In genomic region chrX:22237479-22237878, GRCh38 we compare ENCODE assay signal across 33 cellular contexts. TPM values are rescaled to one million over a fixed set of nuclear protein-coding genes. Genes with fewer than 3 reads are reported as not detected.
"Had no signal": no experiment of that assay in that cellular context is flagged by ENCODE, and none has a peak within 500 bp of the region (broad histone marks: within the 10 kb centered on the region; RNA-seq: fewer than 3 reads in every experiment).

No MANE protein-coding gene starts in this region.

- H3K27ac ChIP-seq: epithelial cell of prostate, esophagus squamous epithelium, gastrocnemius medialis, hepatocyte, spleen, suprapubic skin, tibial artery, upper lobe of right lung, WERI-Rb-1 had no signal

- H3K27ac Mint-ChIP-seq: activated naive CD4-positive, alpha-beta T cell treated with anti-CD3 and anti-CD28 coated beads, Interleukin-2, amount 50 U/mL, for 24 hours; activated naive CD8-positive, alpha-beta T cell treated with anti-CD3 and anti-CD28 coated beads, Interleukin-2, amount 50 U/mL, for 24 hours; activated T-cell treated with anti-CD3 and anti-CD28 coated beads, Interleukin-2, amount 50 U/mL, for 24 hours; naive B cell; T-helper 1 cell treated with Interleukin-12 subunit alpha and Interleukin-12 subunit beta and Interleukin-4 antibody, amounts not matched to agents 30 μg/mL and 1 μg/mL, for 36 hours had no signal

- H3K4me3 ChIP-seq: esophagus squamous epithelium, gastrocnemius medialis, hepatocyte, spleen, suprapubic skin, tibial artery, upper lobe of right lung had no signal

- H3K27me3 ChIP-seq: esophagus squamous epithelium, gastrocnemius medialis, hepatocyte, suprapubic skin, tibial artery, upper lobe of right lung had no signal

- DNase-seq: activated CD4-positive, alpha-beta T cell treated with anti-CD3 and anti-CD28 coated beads for 48 hours; activated CD4-positive, alpha-beta T cell treated with anti-CD3 and anti-CD28 coated beads, Interleukin-2, amount 50 U/mL, for 48 hours; activated CD8-positive, alpha-beta memory T cell treated with anti-CD3 and anti-CD28 coated beads, Interleukin-2, amount 50 U/mL, for 4 hours; activated naive CD8-positive, alpha-beta T cell treated with anti-CD3 and anti-CD28 coated beads, Interleukin-2, amount 50 U/mL, for 24 hours; activated T-cell treated with anti-CD3 and anti-CD28 coated beads, Interleukin-2, amount 50 U/mL, for 24 hours; dermis blood vessel endothelial cell; effector CD4-positive, alpha-beta T cell; esophagus squamous epithelium; gastrocnemius medialis; glutamatergic neuron; left cardiac atrium; mammary epithelial cell; naive B cell; nucleus accumbens; right cardiac atrium; spleen; stimulated activated naive CD4-positive, alpha-beta T cell; T-helper 9 cell; tibial artery; upper lobe of right lung; WERI-Rb-1 had no signal

- H3K4me1 ChIP-seq: esophagus squamous epithelium, gastrocnemius medialis, spleen, suprapubic skin, tibial artery, upper lobe of right lung had no signal

- H3K36me3 ChIP-seq: esophagus squamous epithelium, gastrocnemius medialis, spleen, suprapubic skin, tibial artery, upper lobe of right lung, WERI-Rb-1 had no signal

- H3K79me2 ChIP-seq: hepatocyte had no signal

- ATAC-seq: activated CD4-positive, CD25-positive, alpha-beta regulatory T cell treated with anti-CD3 and anti-CD28 coated beads, Interleukin-2, amount 50 U/mL, for 24 hours; activated naive CD8-positive, alpha-beta T cell treated with anti-CD3 and anti-CD28 coated beads, Interleukin-2, amount 50 U/mL, for 24 hours; gastrocnemius medialis; left cardiac atrium; right cardiac atrium; upper lobe of right lung had no signal

- H3K9me3 ChIP-seq: esophagus squamous epithelium, gastrocnemius medialis, spleen, suprapubic skin, tibial artery, upper lobe of right lung had no signal

- H2AFZ ChIP-seq: hepatocyte had no signal

- H3K27me3 Mint-ChIP-seq: activated naive CD4-positive, alpha-beta T cell treated with anti-CD3 and anti-CD28 coated beads, Interleukin-2, amount 50 U/mL, for 24 hours; activated naive CD8-positive, alpha-beta T cell treated with anti-CD3 and anti-CD28 coated beads, Interleukin-2, amount 50 U/mL, for 24 hours had no signal

- H3K36me3 Mint-ChIP-seq: naive B cell had no signal

- H3K9me3 Mint-ChIP-seq: activated naive CD4-positive, alpha-beta T cell treated with anti-CD3 and anti-CD28 coated beads, Interleukin-2, amount 50 U/mL, for 24 hours; activated naive CD8-positive, alpha-beta T cell treated with anti-CD3 and anti-CD28 coated beads, Interleukin-2, amount 50 U/mL, for 24 hours; activated T-cell treated with anti-CD3 and anti-CD28 coated beads, Interleukin-2, amount 50 U/mL, for 24 hours; central memory CD8-positive, alpha-beta T cell had no signal

- H3K4me1 Mint-ChIP-seq: activated naive CD4-positive, alpha-beta T cell treated with anti-CD3 and anti-CD28 coated beads, Interleukin-2, amount 50 U/mL, for 24 hours; activated naive CD8-positive, alpha-beta T cell treated with anti-CD3 and anti-CD28 coated beads, Interleukin-2, amount 50 U/mL, for 24 hours; central memory CD8-positive, alpha-beta T cell; naive B cell; neural crest cell had no signal

- H3K4me2 ChIP-seq: hepatocyte had no signal

- H3K4me3 Mint-ChIP-seq: activated naive CD4-positive, alpha-beta T cell treated with anti-CD3 and anti-CD28 coated beads, Interleukin-2, amount 50 U/mL, for 24 hours; activated naive CD8-positive, alpha-beta T cell treated with anti-CD3 and anti-CD28 coated beads, Interleukin-2, amount 50 U/mL, for 24 hours; activated T-cell treated with anti-CD3 and anti-CD28 coated beads, Interleukin-2, amount 50 U/mL, for 24 hours; central memory CD8-positive, alpha-beta T cell; naive B cell; neural crest cell; T-helper 1 cell treated with Interleukin-12 subunit alpha and Interleukin-12 subunit beta and Interleukin-4 antibody, amounts not matched to agents 30 μg/mL and 1 μg/mL, for 36 hours had no signal

RNA-seq across cellular contexts. Expression of gene CBLL2, which starts 35.2 kb away (rescaled TPM):
- total RNA-seq: activated CD8-positive, alpha-beta memory T cell treated with anti-CD3 and anti-CD28 coated beads for 36 hours; bronchial epithelial cell; dermis blood vessel endothelial cell; esophagus squamous epithelium; gastrocnemius medialis; hepatocyte; left cardiac atrium; liver; mammary epithelial cell; neural crest cell; right cardiac atrium; spleen; suprapubic skin; upper lobe of right lung had no signal
- polyA plus RNA-seq: hepatocyte, keratinocyte, liver, mammary epithelial cell, right cardiac atrium, spleen had no signal
